In the genomic region with DNA sequence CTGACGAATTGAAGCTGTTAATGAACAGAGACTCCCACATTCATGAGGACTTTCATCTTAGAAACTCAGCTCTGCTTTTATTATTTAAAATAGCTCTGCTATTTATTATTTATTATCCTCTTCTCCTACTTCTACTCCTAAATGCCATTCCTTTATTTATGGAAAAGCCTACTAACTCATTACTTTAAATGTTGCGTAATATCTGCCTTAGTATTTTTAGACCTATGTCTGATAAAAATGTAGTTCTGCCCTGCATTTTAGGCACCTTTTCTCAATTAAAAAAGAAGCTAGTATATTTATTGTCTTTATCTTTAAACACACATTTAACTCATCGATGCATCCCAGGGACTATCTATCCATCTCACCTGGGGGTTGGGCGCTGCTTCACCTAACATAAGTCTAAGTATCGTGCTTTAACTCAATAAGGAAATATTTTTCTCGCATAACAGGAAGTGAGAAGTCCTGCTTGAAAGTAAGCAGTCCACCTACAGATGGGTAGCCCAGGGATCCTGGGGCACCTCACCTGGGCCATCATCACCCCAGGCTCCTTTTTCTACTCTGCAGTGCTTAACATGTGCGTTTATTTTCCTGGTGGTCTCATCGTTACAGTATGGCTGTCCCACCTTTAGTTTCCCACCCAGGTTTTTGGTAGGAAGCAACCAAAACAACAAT, we compare ENCODE assay signal across 21 cellular contexts. TPM values are rescaled to one million over a fixed set of nuclear protein-coding genes. Genes with fewer than 3 reads are reported as not detected.
DNase-seq lines count a peak whose midpoint lies in the region; ATAC-seq, FAIRE-seq and TF ChIP-seq lines count a peak whose summit lies in the region.
"Had no signal": no experiment of that assay in that cellular context is flagged by ENCODE, and none has a peak within 500 bp of the region (broad histone marks: within the 10 kb centered on the region; RNA-seq: fewer than 3 reads in every experiment).

No MANE protein-coding gene starts in this region.

- H3F3A ChIP-seq in OCI-LY1 (ENCODE audit: insufficient read depth, low read length), result no peaks in the 10 kb centered on the region

- no TSS peak for BruUV-seq in K562 (replicated peaks; lab: Mats Ljungman, UMichigan)

- H3K4me1 Mint-ChIP-seq in activated T-cell treated with anti-CD3 and anti-CD28 coated beads, Interleukin-2, amount 50 U/mL, for 72 hours (ENCODE audit: low read depth), result peaks cover 44% of the 10 kb centered on the region
- H3K4me1 Mint-ChIP-seq: natural killer cell had no signal

- no peak overlapping the region for H2BK15ac ChIP-seq in neuronal stem cell (ENCODE audit: low read length)

- H3K79me2 ChIP-seq in OCI-LY1 (ENCODE audit: insufficient read depth, low read length), result no peaks in the 10 kb centered on the region
- no peaks in the 10 kb centered on the region for H3K79me2 ChIP-seq in K562 (ENCODE audit: control insufficient read depth, insufficient read depth, low read length)

- peak overlapping the region; percentile 1 for H3K27ac Mint-ChIP-seq in activated T-cell treated with anti-CD3 and anti-CD28 coated beads, Interleukin-2, amount 50 U/mL, for 72 hours
- H3K27ac Mint-ChIP-seq: activated T-cell treated with anti-CD3 and anti-CD28 coated beads, Interleukin-2, amount 50 U/mL, for 24 hours; CD8-positive, alpha-beta T cell; natural killer cell had no signal

- TF ChIP-seq POLR2A in K562 (conservative IDR thresholded peaks at IDR 0.05), result no peak

- ATAC-seq in activated T-cell treated with anti-CD3 and anti-CD28 coated beads, Interleukin-2, amount 50 U/mL, for 72 hours (replicated peaks in 1 of 2), result no peak
- no peak for ATAC-seq in K562

- no peak overlapping the region for H2BK12ac ChIP-seq in neuronal stem cell (ENCODE audit: low read length)

- in situ Hi-C loops in K562 (cut with MboI), result loop anchor here (5.0 to 10.0 kb wide), 3 partner anchors 142 to 825 kb away; no protein-coding TSS in a partner anchor

- H3K79me1 ChIP-seq in neuronal stem cell (ENCODE audit: low read depth, low read length), result no peaks in the 10 kb centered on the region

- peaks cover 0 to 1% of the 10 kb centered on the region in 2 donors for H3K9me3 Mint-ChIP-seq in activated T-cell treated with anti-CD3 and anti-CD28 coated beads, Interleukin-2, amount 50 U/mL, for 72 hours
- H3K9me3 Mint-ChIP-seq: activated T-cell treated with anti-CD3 and anti-CD28 coated beads, Interleukin-2, amount 50 U/mL, for 24 hours; CD8-positive, alpha-beta T cell; natural killer cell had no signal

- intact Hi-C loops in K562 (cut with micrococcal nuclease), result loop anchor here (1.0 to 5.0 kb wide), 5 partner anchors 141 to 827 kb away; a partner anchor contains a TSS

- no peak for TF ChIP-seq EP300 in K562 (IDR thresholded peaks at IDR 0.05; ENCODE audit: low read length)

- no peak overlapping the region for H2AK5ac ChIP-seq in neuronal stem cell (ENCODE audit: low read depth, low read length)

- H4K20me1 ChIP-seq in OCI-LY1 (ENCODE audit: insufficient read depth, low read length), result no peaks in the 10 kb centered on the region
- no peaks in the 10 kb centered on the region for H4K20me1 ChIP-seq in K562 (replicated peaks; ENCODE audit: control insufficient read depth, insufficient read depth, low read length)

- H3K18ac ChIP-seq in neuronal stem cell (ENCODE audit: low read length), result no peak overlapping the region

- H2BK120ac ChIP-seq in neuronal stem cell (ENCODE audit: low read depth, low read length), result no peak overlapping the region

- H3K4ac ChIP-seq in neuronal stem cell (ENCODE audit: low read length), result no peak overlapping the region

- H4K91ac ChIP-seq in neuronal stem cell (ENCODE audit: low read depth, low read length, poor library complexity), result no peak overlapping the region

- H3K23ac ChIP-seq in neuronal stem cell (ENCODE audit: low read depth, low read length, poor library complexity), result no peak overlapping the region

- H3K4me3 Mint-ChIP-seq in activated T-cell treated with anti-CD3 and anti-CD28 coated beads, Interleukin-2, amount 50 U/mL, for 72 hours, result peak overlapping the region in 1 of 2 donors; percentile 2
- H3K4me3 Mint-ChIP-seq: activated T-cell treated with anti-CD3 and anti-CD28 coated beads, Interleukin-2, amount 50 U/mL, for 24 hours; CD8-positive, alpha-beta T cell; natural killer cell had no signal

- H3K27me3 ChIP-seq in OCI-LY1 (ENCODE audit: insufficient read depth, low read length) (no peaks in the 10 kb centered on the region), K562 (ENCODE audit: control insufficient read depth in 2 of 2, insufficient read depth in 2 of 2, low read length in 2 of 2) (no peaks in the 10 kb centered on the region), neuronal stem cell (ENCODE audit: control insufficient read depth in 3 of 3, insufficient read depth in 3 of 3, low read depth in 1 of 3, low read length in 3 of 3) (no peaks in the 10 kb centered on the region)
- H3K27me3 ChIP-seq: adrenal gland, SJSA1 had no signal

- no peak overlapping the region for H3K4me3 ChIP-seq in OCI-LY1 (ENCODE audit: low read depth, low read length, poor library complexity, severe bottlenecking)
- no peak overlapping the region for H3K4me3 ChIP-seq in K562
- no peak overlapping the region for H3K4me3 ChIP-seq in neuronal stem cell (ENCODE audit: low read length in 2 of 2)
- H3K4me3 ChIP-seq: adrenal gland, left ventricle myocardium inferior, SJSA1 had no signal

- TF ChIP-seq RAD21 in K562 (CRISPR knock-in tag; conservative IDR thresholded peaks at IDR 0.05 in 1 of 2, IDR thresholded peaks at IDR 0.05 in 1 of 2), result no peak

- DNase-seq in activated T-cell treated with anti-CD3 and anti-CD28 coated beads, Interleukin-2, amount 50 U/mL, for 72 hours, result no peak
- DNase-seq in activated T-cell treated with anti-CD3 and anti-CD28 coated beads, Interleukin-2, amount 50 U/mL, for 1 hour, result no peak
- no peak for DNase-seq in K562 (ENCODE audit: extremely low read depth in 1 of 4, low spot score in 3 of 4)
- DNase-seq in neuronal stem cell (ENCODE audit: low spot score), result no peak
- DNase-seq in GM10248 (ENCODE audit: extremely low spot score), result no peak
- no peak for DNase-seq in activated CD4-positive, alpha-beta T cell treated with anti-CD3 and anti-CD28 coated beads for 1 hour
- DNase-seq in EL, result no peak
- DNase-seq: activated T-cell treated with anti-CD3 and anti-CD28 coated beads, Interleukin-2, amount 50 U/mL, for 24 hours; adrenal gland; CD8-positive, alpha-beta T cell; left ventricle myocardium inferior; natural killer cell; NCI-H510A treated with DMSO at 0.1 percent for 48 hours; NK-92 treated with Interleukin-12 subunit alpha and Interleukin-12 subunit beta, amount 100 ng/mL, for 24 hours; RPMI8226; small intestine; stimulated activated CD4-positive, alpha-beta T cell treated with anti-CD3 and anti-CD28 coated beads, Interleukin-1b, Interleukin-23, amount 100 ng/mL, for 48 hours had no signal

- H3K4me2 ChIP-seq in OCI-LY1 (ENCODE audit: low read length) (no peak overlapping the region), K562 (ENCODE audit: insufficient read depth, low read length) (no peak overlapping the region), neuronal stem cell (ENCODE audit: insufficient read depth, low read length, poor library complexity, severe bottlenecking) (no peak overlapping the region)

- H2BK5ac ChIP-seq in neuronal stem cell (ENCODE audit: low read length), result no peak overlapping the region

- FAIRE-seq in K562 (lab: Jason Lieb, UNC), result no peak
- FAIRE-seq: islet of Langerhans, small intestine had no signal

- POLR2A ChIA-PET in K562 (lab: Yijun Ruan, JAX), result interaction anchor here (0.5 to 1.3 kb wide), 5 partner anchors 8 to 142 kb away, joined by 3 to 7 read pairs (median 6); no protein-coding TSS in a partner anchor
- POLR2A ChIA-PET in GM10248 (lab: Yijun Ruan, JAX), result no interaction called here

- CTCF ChIA-PET in K562 (lab: Yijun Ruan, JAX; ENCODE audit: low intra/inter-chr PET ratio), result interaction anchor here (0.8 to 4.3 kb wide), 5 partner anchors 142 to 826 kb away, joined by 3 to 48 read pairs (median 3); no protein-coding TSS in a partner anchor
- CTCF ChIA-PET in GM10248 (lab: Yijun Ruan, JAX), result interaction anchor here (0.9 to 2.8 kb wide), 18 partner anchors 8 to 827 kb away, joined by 3 to 23 read pairs (median 4); a partner anchor contains a TSS

- no peak for TF ChIP-seq CTCF in OCI-LY1 (IDR thresholded peaks at IDR 0.05; ENCODE audit: low read length)
- TF ChIP-seq CTCF in K562 (IDR thresholded peaks at IDR 0.05 in 2 of 3, conservative IDR thresholded peaks at IDR 0.05 in 1 of 3; ENCODE audit: insufficient read depth in 2 of 3, low read depth in 1 of 3, low read length in 3 of 3), result no peak
- no peak for TF ChIP-seq CTCF in GM10248 (IDR thresholded peaks at IDR 0.05; ENCODE audit: control extremely low read depth, extremely low read depth, low read depth, missing control alignments)

- H3K27me3 Mint-ChIP-seq in activated T-cell treated with anti-CD3 and anti-CD28 coated beads, Interleukin-2, amount 50 U/mL, for 72 hours (ENCODE audit: low read depth), result peaks cover 5% of the 10 kb centered on the region
- H3K27me3 Mint-ChIP-seq: activated T-cell treated with anti-CD3 and anti-CD28 coated beads, Interleukin-2, amount 50 U/mL, for 24 hours had no signal

- H2AFZ ChIP-seq in OCI-LY1 (ENCODE audit: low read length) (peak overlapping the region; percentile 48; the same call in 1 of the 2 replicates), K562 (ENCODE audit: low read depth, low read length) (peak overlapping the region; percentile 66), neuronal stem cell (ENCODE audit: low read length) (peak overlapping the region; percentile 50)

- no peaks in the 10 kb centered on the region for H3K9me2 ChIP-seq in OCI-LY1 (ENCODE audit: low read depth, low read length)

- H3K14ac ChIP-seq in neuronal stem cell (ENCODE audit: low read length), result no peak overlapping the region

- H3K9ac ChIP-seq in OCI-LY1 (ENCODE audit: low read length) (no peak overlapping the region), K562 (ENCODE audit: insufficient read depth in 1 of 2, low read depth in 2 of 2, low read length in 2 of 2) (no peak overlapping the region), neuronal stem cell (ENCODE audit: low read depth, low read length, poor library complexity) (no peak overlapping the region)

- peaks cover 0 to 1% of the 10 kb centered on the region in 2 donors for H3K36me3 Mint-ChIP-seq in activated T-cell treated with anti-CD3 and anti-CD28 coated beads, Interleukin-2, amount 50 U/mL, for 72 hours (ENCODE audit: insufficient read depth in 2 of 2)
- H3K36me3 Mint-ChIP-seq: brain; CD8-positive, alpha-beta T cell; natural killer cell had no signal

- WGBS in K562 (ENCODE audit: insufficient coverage, low coverage, missing lambda C conversion rate), result 28% methylated on average over 8 of the region's 8 CpGs
- no CpG with 5 or more reads among the region's 8 CpGs for WGBS in neuronal stem cell (ENCODE audit: extremely low coverage in 2 of 2, insufficient read length in 2 of 2, insufficient replicate concordance in 1 of 2), 2 donors

- H3K36me3 ChIP-seq in OCI-LY1 (ENCODE audit: insufficient read depth, low read length), result no peaks in the 10 kb centered on the region
- no peaks in the 10 kb centered on the region for H3K36me3 ChIP-seq in K562 (ENCODE audit: control insufficient read depth, insufficient read depth, low read length)
- H3K36me3 ChIP-seq in neuronal stem cell (replicated peaks in 1 of 2; ENCODE audit: control insufficient read depth in 2 of 2, insufficient read depth in 2 of 2, low read length in 2 of 2), result no peaks in the 10 kb centered on the region
- H3K36me3 ChIP-seq: adrenal gland, left ventricle myocardium inferior, SJSA1 had no signal

- H3K27ac ChIP-seq in OCI-LY1 (ENCODE audit: low read depth, low read length, poor library complexity, severe bottlenecking), result no peak overlapping the region
- no peak overlapping the region for H3K27ac ChIP-seq in K562 (ENCODE audit: extremely low read depth, low read depth, low read length)
- no peak overlapping the region for H3K27ac ChIP-seq in neuronal stem cell (replicated peaks; ENCODE audit: low read length)
- H3K27ac ChIP-seq: adrenal gland, left ventricle myocardium inferior, SJSA1 had no signal

- H3K4me1 ChIP-seq in OCI-LY1 (ENCODE audit: insufficient read depth, low read length, severe bottlenecking), result peaks cover 8% of the 10 kb centered on the region
- H3K4me1 ChIP-seq in K562 (replicated peaks in 1 of 2; ENCODE audit: control insufficient read depth in 2 of 2, insufficient read depth in 2 of 2, low read length in 2 of 2), result peaks cover 3 to 16% of the 10 kb centered on the region in 2 experiments; a peak in 3 of 5 replicates
- peaks cover 0 to 4% of the 10 kb centered on the region in 2 donors for H3K4me1 ChIP-seq in neuronal stem cell (ENCODE audit: control insufficient read depth in 2 of 2, insufficient read depth in 1 of 2, low read depth in 1 of 2, low read length in 2 of 2)
- H3K4me1 ChIP-seq: adrenal gland, SJSA1 had no signal

- H3K9me3 ChIP-seq in OCI-LY1 (ENCODE audit: low read length) (no peaks in the 10 kb centered on the region), K562 (replicated peaks; ENCODE audit: control insufficient read depth, insufficient read depth, low read depth, low read length) (no peaks in the 10 kb centered on the region), neuronal stem cell (replicated peaks in 1 of 2; ENCODE audit: control insufficient read depth in 2 of 2, insufficient read depth in 1 of 2, low read depth in 1 of 2, low read length in 2 of 2) (peaks cover 0 to 11% of the 10 kb centered on the region in 2 donors)
- H3K9me3 ChIP-seq: adrenal gland, left ventricle myocardium inferior, SJSA1 had no signal

- no peaks in the 10 kb centered on the region for H3K9me1 ChIP-seq in K562 (ENCODE audit: control insufficient read depth, insufficient read depth, low read length)

- H4K8ac ChIP-seq in neuronal stem cell (ENCODE audit: low read depth, low read length), result no peak overlapping the region

RNA-seq across cellular contexts. Expression of a gene that starts 31.3 kb away (rescaled TPM):
- total RNA-seq in activated T-cell treated with anti-CD3 and anti-CD28 coated beads, Interleukin-2, amount 50 U/mL, for 72 hours, result 10 to 100 TPM; 18.4 to 18.5 TPM
- 4.1 and 23.9 TPM in 2 replicates for total RNA-seq in K562 (2011; cell fraction: chromatin; rRNA removed; ENCODE audit: low replicate concordance)
- 2.7 and 4.9 TPM in 2 replicates for total RNA-seq in K562 (2011; cell fraction: nucleolus; rRNA removed)
- total RNA-seq in K562 (2011; cell fraction: nucleoplasm; rRNA removed), result 8.4 and 13.0 TPM in 2 replicates
- 7.8 and 8.4 TPM in 2 replicates for total RNA-seq in K562 (2014; rRNA removed)
- 16.8 and 18.7 TPM in 2 replicates for total RNA-seq in K562 (2014; rRNA removed; fragmentation: Illumina TruSeq; extraction: Trizol)
- 15.1 and 15.7 TPM in 2 replicates for total RNA-seq in K562 (2015; rRNA removed; fragmentation: Illumina TruSeq; extraction: Trizol)
- total RNA-seq in K562 (2021), result 9.5 and 13.6 TPM in 2 replicates
- 10.7 and 13.1 TPM in 2 replicates for polyA plus RNA-seq in K562 (2011; rRNA removed)
- 1.9 and 4.1 TPM in 2 replicates for polyA plus RNA-seq in K562 (2011; cell fraction: cytosol; rRNA removed)
- 13.8 and 14.7 TPM in 2 replicates for polyA plus RNA-seq in K562 (2011; cell fraction: nucleus; rRNA removed)
- polyA plus RNA-seq in K562 (2012), result 6.3 and 8.8 TPM in 2 replicates
- polyA plus RNA-seq in K562 (2014; fragmentation: Illumina TruSeq; extraction: Trizol), result 11.2 and 15.1 TPM in 2 replicates
- 1 to 10 TPM; 6.4 to 9.3 TPM for polyA plus RNA-seq in K562 (2014; fragmentation: Nextera tagmentation; extraction: Ambion mirVana)
- polyA plus RNA-seq in K562 (2014; rRNA removed), result 9.9 and 10.1 TPM in 2 replicates
- polyA minus RNA-seq in K562 (2011; rRNA and poly(A)+ RNA removed), result 10.7 and 12.1 TPM in 2 replicates
- polyA minus RNA-seq in K562 (2011; cell fraction: cytosol; rRNA and poly(A)+ RNA removed), result 3.3 and 6.6 TPM in 2 replicates
- 13.3 and 16.1 TPM in 2 replicates for polyA minus RNA-seq in K562 (2011; cell fraction: nucleus; rRNA and poly(A)+ RNA removed)
- polyA plus RNA-seq in neuronal stem cell (2013, experiment 1 of 2), result 11.3 TPM
- 10.6 TPM for polyA plus RNA-seq in neuronal stem cell (2013, experiment 2 of 2)
- total RNA-seq: SJSA1 had no signal
